Comparison of ENCODE assay signal across 8 cellular contexts in genomic region chr7:44617225-44617885, GRCh38. TPM values are rescaled to one million over a fixed set of nuclear protein-coding genes. Genes with fewer than 3 reads are reported as not detected.
DNase-seq lines count a peak whose midpoint lies in the region; ATAC-seq and TF ChIP-seq lines count a peak whose summit lies in the region.

No MANE protein-coding gene starts in this region.

- DNase-seq in stimulated activated CD4-positive, alpha-beta T cell treated with anti-CD3 and anti-CD28 coated beads, Interleukin-2, amount 100 ng/mL, for 24 hours, result peak; percentile 27 to 54
- no peak for DNase-seq in stimulated activated CD4-positive, alpha-beta T cell treated with anti-CD3 and anti-CD28 coated beads, Interleukin-12 subunit alpha, Interleukin-12 subunit beta, amount 100 ng/mL, for 4 hours
- DNase-seq in RPMI7951 (ENCODE audit: low read depth), result peak; percentile 63
- DNase-seq in epithelial cell of esophagus (ENCODE audit: low read depth), result peak; percentile 72
- no peak for DNase-seq in type B pancreatic cell (ENCODE audit: extremely low spot score, unreplicated experiment)
- DNase-seq in activated gamma-delta T cell treated with Interleukin-2 at 50 U/mL for 16 hours, result no peak

- peak overlapping the region; percentile 83 for H3K4me3 Mint-ChIP-seq in type B pancreatic cell

- H3K9me3 Mint-ChIP-seq in type B pancreatic cell, result peaks cover 4% of the 10 kb centered on the region

- H3K4me3 ChIP-seq in epithelial cell of esophagus (ENCODE audit: low read length), result no peak overlapping the region

- H3K27me3 Mint-ChIP-seq in type B pancreatic cell, result no peaks in the 10 kb centered on the region

- peaks cover 40% of the 10 kb centered on the region for H3K4me1 Mint-ChIP-seq in type B pancreatic cell (ENCODE audit: unreplicated experiment)

- H3K36me3 Mint-ChIP-seq in type B pancreatic cell, result peaks cover 19% of the 10 kb centered on the region

- H3K27ac Mint-ChIP-seq in type B pancreatic cell, result peak overlapping the region; percentile 99

- TF ChIP-seq CTCF in epithelial cell of esophagus (IDR thresholded peaks at IDR 0.05; ENCODE audit: insufficient read depth, low read depth, low read length, missing control alignments), result no peak
- no peak for TF ChIP-seq CTCF in type B pancreatic cell (conservative IDR thresholded peaks at IDR 0.05)

- ATAC-seq in HG03108 (IDR thresholded peaks at IDR 0.05; ENCODE audit: unreplicated experiment), result no peak
- ATAC-seq in GM19395 (IDR thresholded peaks at IDR 0.05; ENCODE audit: unreplicated experiment), result no peak

RNA-seq across cellular contexts. Expression of gene OGDH, which starts 10.9 kb away (rescaled TPM):
- total RNA-seq in RPMI7951 (2014; rRNA removed; shearing (Covaris generic)), result 43.0 and 47.9 TPM in 2 replicates
- 92.8 and 122 TPM in 2 replicates for total RNA-seq in type B pancreatic cell (ENCODE audit: low replicate concordance)

RNA-seq across cellular contexts. Expression of gene TMED4, which starts 35.3 kb away (rescaled TPM):
- total RNA-seq in RPMI7951 (2014; rRNA removed; shearing (Covaris generic)), result 232 and 263 TPM in 2 replicates
- 92.8 and 97.1 TPM in 2 replicates for total RNA-seq in type B pancreatic cell (ENCODE audit: low replicate concordance)

RNA-seq across cellular contexts. Expression of gene DDX56, which starts 43.6 kb away (rescaled TPM):
- 120 and 127 TPM in 2 replicates for total RNA-seq in RPMI7951 (2014; rRNA removed; shearing (Covaris generic))
- total RNA-seq in type B pancreatic cell (ENCODE audit: low replicate concordance), result 86.5 and 100 TPM in 2 replicates

Comparison
In these comparisons a context has a peak if more than half of its experiments do, and no peak if none do; other contexts are left out.
1. DNase-seq: peak in stimulated activated CD4-positive, alpha-beta T cell treated with anti-CD3 and anti-CD28 coated beads, Interleukin-2, amount 100 ng/mL, for 24 hours (2 of 2), RPMI7951 (single experiment) and epithelial cell of esophagus (single experiment); none in stimulated activated CD4-positive, alpha-beta T cell treated with anti-CD3 and anti-CD28 coated beads, Interleukin-12 subunit alpha, Interleukin-12 subunit beta, amount 100 ng/mL, for 4 hours (single experiment), type B pancreatic cell (single experiment) and activated gamma-delta T cell treated with Interleukin-2 at 50 U/mL for 16 hours (single experiment).